ENCODE assay signal across 13 cellular contexts in genomic region chr17:66310528-66311148, GRCh38. TPM values are rescaled to one million over a fixed set of nuclear protein-coding genes. Genes with fewer than 3 reads are reported as not detected.
DNase-seq lines count a peak whose midpoint lies in the region; ATAC-seq and TF ChIP-seq lines count a peak whose summit lies in the region.
"Had no signal": no experiment of that assay in that cellular context is flagged by ENCODE, and none has a peak within 500 bp of the region (broad histone marks: within the 10 kb centered on the region; RNA-seq: fewer than 3 reads in every experiment).

No MANE protein-coding gene starts in this region.

- H3K4me1 ChIP-seq in PC-3 (ENCODE audit: insufficient read depth, low read length) = peaks cover 36% of the 10 kb centered on the region
- no peaks in the 10 kb centered on the region for H3K4me1 ChIP-seq in endodermal cell (ENCODE audit: control insufficient read depth, insufficient read depth, low read length)

- H3K4me3 ChIP-seq in PC-3 (ENCODE audit: low read length) (no peak overlapping the region), endodermal cell (ENCODE audit: low read length) (no peak overlapping the region), coronary artery (no peak overlapping the region)
- H3K4me3 ChIP-seq: ovary had no signal

- POLR2A ChIA-PET in PC-3 (lab: Charles Lee; ENCODE audit: unreplicated experiment) = no interaction called here

- CTCF ChIA-PET in PC-3 (lab: Charles Lee) = no interaction called here

- WGBS in endodermal cell (ENCODE audit: insufficient coverage in 1 of 2, insufficient read length in 1 of 2), 2 experiments = 88 to 90% methylated on average over 6 to 7 of the region's 7 CpGs

- BruUV-seq in PC-3 (replicated peaks; lab: Mats Ljungman, UMichigan) = no TSS peak

- H3K9ac ChIP-seq in PC-3 (ENCODE audit: low read length) (no peak overlapping the region), endodermal cell (ENCODE audit: extremely low read depth, low read length, poor library complexity, severe bottlenecking) (no peak overlapping the region)

- H3K27me3 ChIP-seq in PC-3 (ENCODE audit: low read length) (no peaks in the 10 kb centered on the region), endodermal cell (ENCODE audit: control insufficient read depth, insufficient read depth, low read length, poor library complexity, severe bottlenecking) (no peaks in the 10 kb centered on the region)
- H3K27me3 ChIP-seq: foreskin keratinocyte, ovary had no signal

- no peaks in the 10 kb centered on the region for H3K9me3 Mint-ChIP-seq in activated T-cell treated with anti-CD3 and anti-CD28 coated beads, Interleukin-2, amount 50 U/mL, for 4 hours
- no peaks in the 10 kb centered on the region for H3K9me3 Mint-ChIP-seq in endodermal cell
- no peaks in the 10 kb centered on the region for H3K9me3 Mint-ChIP-seq in stimulated activated naive CD8-positive, alpha-beta T cell treated with anti-CD3 and anti-CD28 coated beads, Interleukin-15, Interleukin-2, amounts not matched to agents 100 ng/mL and 50 ng/mL, for 24 hours

- no peaks in the 10 kb centered on the region for H3K9me2 ChIP-seq in PC-3 (replicated peaks; ENCODE audit: low read length)

- no peak overlapping the region for H3K27ac Mint-ChIP-seq in endodermal cell
- peak overlapping the region; percentile 94 for H3K27ac Mint-ChIP-seq in stimulated activated naive CD8-positive, alpha-beta T cell treated with anti-CD3 and anti-CD28 coated beads, Interleukin-15, Interleukin-2, amounts not matched to agents 100 ng/mL and 50 ng/mL, for 24 hours

- H3K36me3 Mint-ChIP-seq in activated T-cell treated with anti-CD3 and anti-CD28 coated beads, Interleukin-2, amount 50 U/mL, for 4 hours (ENCODE audit: insufficient read depth) = peaks cover 53% of the 10 kb centered on the region
- no peaks in the 10 kb centered on the region for H3K36me3 Mint-ChIP-seq in endodermal cell (ENCODE audit: low read depth)
- peaks cover 86% of the 10 kb centered on the region for H3K36me3 Mint-ChIP-seq in stimulated activated naive CD8-positive, alpha-beta T cell treated with anti-CD3 and anti-CD28 coated beads, Interleukin-15, Interleukin-2, amounts not matched to agents 100 ng/mL and 50 ng/mL, for 24 hours (ENCODE audit: low read depth)

- peaks cover 85% of the 10 kb centered on the region for H3K79me2 ChIP-seq in PC-3 (ENCODE audit: low read length)

- H4K20me1 ChIP-seq in PC-3 (ENCODE audit: low read length) = peaks cover 22% of the 10 kb centered on the region; the same call in 1 of the 2 replicates

- ATAC-seq in activated T-cell treated with anti-CD3 and anti-CD28 coated beads, Interleukin-2, amount 50 U/mL, for 4 hours = peak; percentile 39 to 56
- no peak for ATAC-seq in PC-3
- ATAC-seq: foreskin keratinocyte had no signal

- H3K9me3 ChIP-seq in PC-3 (ENCODE audit: low read length) (no peaks in the 10 kb centered on the region), endodermal cell (ENCODE audit: control insufficient read depth, low read length) (no peaks in the 10 kb centered on the region)
- H3K9me3 ChIP-seq: ovary had no signal

- TF ChIP-seq CTCF in PC-3 (conservative IDR thresholded peaks at IDR 0.05; ENCODE audit: low read depth, low read length) (peak; percentile 44), endodermal cell (conservative IDR thresholded peaks at IDR 0.05) (peak; percentile 70), coronary artery (IDR thresholded peaks at IDR 0.05) (no peak)

- H3K27me3 Mint-ChIP-seq in activated T-cell treated with anti-CD3 and anti-CD28 coated beads, Interleukin-2, amount 50 U/mL, for 4 hours (ENCODE audit: low read depth) = no peaks in the 10 kb centered on the region
- no peaks in the 10 kb centered on the region for H3K27me3 Mint-ChIP-seq in endodermal cell (ENCODE audit: insufficient read depth)
- no peaks in the 10 kb centered on the region for H3K27me3 Mint-ChIP-seq in stimulated activated naive CD8-positive, alpha-beta T cell treated with anti-CD3 and anti-CD28 coated beads, Interleukin-15, Interleukin-2, amounts not matched to agents 100 ng/mL and 50 ng/mL, for 24 hours

- H3K27ac ChIP-seq in PC-3 (ENCODE audit: low read length) (no peak overlapping the region), endodermal cell (ENCODE audit: low read depth, low read length) (no peak overlapping the region), coronary artery (no peak overlapping the region)
- H3K27ac ChIP-seq: foreskin keratinocyte, ovary had no signal

- no peak overlapping the region for H3K4me2 ChIP-seq in PC-3 (ENCODE audit: low read length)

- H3K4me1 Mint-ChIP-seq in activated T-cell treated with anti-CD3 and anti-CD28 coated beads, Interleukin-2, amount 50 U/mL, for 4 hours (ENCODE audit: low read depth) = peaks cover 89% of the 10 kb centered on the region
- H3K4me1 Mint-ChIP-seq in endodermal cell = peaks cover 8% of the 10 kb centered on the region
- peaks cover 98% of the 10 kb centered on the region for H3K4me1 Mint-ChIP-seq in stimulated activated naive CD8-positive, alpha-beta T cell treated with anti-CD3 and anti-CD28 coated beads, Interleukin-15, Interleukin-2, amounts not matched to agents 100 ng/mL and 50 ng/mL, for 24 hours (ENCODE audit: low read depth)

- DNase-seq in activated T-cell treated with anti-CD3 and anti-CD28 coated beads, Interleukin-2, amount 50 U/mL, for 4 hours = no peak
- DNase-seq in activated T-cell treated with anti-CD3 and anti-CD28 coated beads for 4 hours (no peak), PC-3 (no peak), endodermal cell (peak; percentile 82), hepatic stellate cell (ENCODE audit: low spot score) (no peak), coronary artery (ENCODE audit: low spot score) (no peak), kidney glomerular epithelial cell (lab: John Stamatoyannopoulos, UW) (no peak)
- DNase-seq: activated effector memory CD4-positive, alpha-beta T cell treated with anti-CD3 and anti-CD28 coated beads, Interleukin-2, amount 50 U/mL, for 16 hours; foreskin keratinocyte; NCI-H1930; ovary; T1000 had no signal

- no peak overlapping the region for H2AFZ ChIP-seq in PC-3 (ENCODE audit: low read length)

- peak overlapping the region; percentile 46 for H3K4me3 Mint-ChIP-seq in activated T-cell treated with anti-CD3 and anti-CD28 coated beads, Interleukin-2, amount 50 U/mL, for 4 hours
- no peak overlapping the region for H3K4me3 Mint-ChIP-seq in endodermal cell
- peak overlapping the region; percentile 64 for H3K4me3 Mint-ChIP-seq in stimulated activated naive CD8-positive, alpha-beta T cell treated with anti-CD3 and anti-CD28 coated beads, Interleukin-15, Interleukin-2, amounts not matched to agents 100 ng/mL and 50 ng/mL, for 24 hours

- H3K36me3 ChIP-seq in PC-3 (ENCODE audit: low read depth, low read length) (peaks cover 41% of the 10 kb centered on the region), endodermal cell (ENCODE audit: control insufficient read depth, insufficient read depth, low read length) (no peaks in the 10 kb centered on the region)
- H3K36me3 ChIP-seq: ovary had no signal

- intact Hi-C loops in PC-3 (cut with micrococcal nuclease) = no loop called here

- H3F3A ChIP-seq in PC-3 (ENCODE audit: low read length, unreplicated experiment) = no peaks in the 10 kb centered on the region

RNA-seq across cellular contexts. Expression of gene PRKCA, which starts 8.2 kb away (rescaled TPM):
- 100 to 1,000 TPM in 1 of 3 donors, 10 to 100 TPM in 2; 79.4 to 114 (median 95.3) TPM for total RNA-seq in activated T-cell treated with anti-CD3 and anti-CD28 coated beads, Interleukin-2, amount 50 U/mL, for 4 hours
- 22.6 and 28.2 TPM in 2 replicates for total RNA-seq in PC-3 (2014; rRNA removed)
- 10 to 100 TPM in 1 of 2 donors, 1 to 10 TPM in 1; 8.7 to 14.6 TPM for total RNA-seq in endodermal cell
- 8.0 TPM for polyA plus RNA-seq in endodermal cell (2013, experiment 1 of 2)
- polyA plus RNA-seq in endodermal cell (2013, experiment 2 of 2) = 8.9 TPM
